5 cellular contexts compared by ENCODE assay signal in genomic region chr1:196791252-196791651, GRCh38. TPM values are rescaled to one million over a fixed set of nuclear protein-coding genes. Genes with fewer than 3 reads are reported as not detected.
"Had no signal": no experiment of that assay in that cellular context is flagged by ENCODE, and none has a peak within 500 bp of the region (broad histone marks: within the 10 kb centered on the region; RNA-seq: fewer than 3 reads in every experiment).

No MANE protein-coding gene starts in this region.

RNA-seq across cellular contexts. Expression of gene CFHR3, which starts 16.6 kb away (rescaled TPM):
- total RNA-seq: HepG2, IMR-90 had no signal

RNA-seq across cellular contexts. Expression of gene CFHR1, which starts 28.3 kb away (rescaled TPM):
- total RNA-seq: HepG2, HT-29, HT1080, IMR-90, K562 had no signal
